Comparison of ENCODE assay signal across 19 cellular contexts in genomic region chr7:22934023-22934422, GRCh38.
DNase-seq lines count a peak whose midpoint lies in the region; TF ChIP-seq lines count a peak whose summit lies in the region.
"Had no signal": no experiment of that assay in that cellular context is flagged by ENCODE, and none has a peak within 500 bp of the region (broad histone marks: within the 10 kb centered on the region; RNA-seq: fewer than 3 reads in every experiment).

No MANE protein-coding gene starts in this region.

- H3K27me3 ChIP-seq in mesenchymal stem cell (ENCODE audit: control insufficient read depth in 1 of 2, insufficient read depth in 1 of 2, low read length in 2 of 2) (no peaks in the 10 kb centered on the region), tibial artery (no peaks in the 10 kb centered on the region)

- peaks cover 22% of the 10 kb centered on the region for H3K36me3 Mint-ChIP-seq in HFFc6 (ENCODE audit: low read depth)

- H3K4me1 Mint-ChIP-seq in HFFc6 (ENCODE audit: low read depth): peaks cover 63% of the 10 kb centered on the region

- H3K4me3 ChIP-seq in fibroblast of mammary gland (ENCODE audit: control insufficient read depth, low read depth, low read length): no peak overlapping the region
- no peak overlapping the region for H3K4me3 ChIP-seq in mesenchymal stem cell (ENCODE audit: insufficient read depth in 1 of 2, low read depth in 1 of 2, low read length in 2 of 2)
- H3K4me3 ChIP-seq in tibial artery: no peak overlapping the region

- H3K27ac Mint-ChIP-seq in HFFc6: peak overlapping the region; percentile 69

- peaks cover 0 to 17% of the 10 kb centered on the region in 2 experiments for H3K36me3 ChIP-seq in mesenchymal stem cell (ENCODE audit: control insufficient read depth in 1 of 2, insufficient read depth in 2 of 2, low read depth in 1 of 2, low read length in 2 of 2)
- no peaks in the 10 kb centered on the region for H3K36me3 ChIP-seq in tibial artery

- H4K8ac ChIP-seq in mesenchymal stem cell (ENCODE audit: low read length): no peak overlapping the region

- 0 out of 2 replicates have a peak overlapping the region, but pooled peaks have one; percentile 22 for H3K4me3 Mint-ChIP-seq in HFFc6

- H3K9me3 Mint-ChIP-seq in HFFc6: peaks cover 13% of the 10 kb centered on the region

- H3K23ac ChIP-seq in mesenchymal stem cell (ENCODE audit: low read length in 2 of 2): no peak overlapping the region

- H3K18ac ChIP-seq in mesenchymal stem cell (ENCODE audit: low read depth in 1 of 2, low read length in 2 of 2): no peak overlapping the region

- DNase-seq in HFFc6: no peak
- peak; percentile 56 for DNase-seq in fibroblast of mammary gland (ENCODE audit: low read depth)
- peak; percentile 17 for DNase-seq in mesenchymal stem cell
- DNase-seq in tibial artery: no peak
- DNase-seq in NCI-H2107 treated with DMSO at 0.1 percent for 48 hours (lab: John Stamatoyannopoulos, UW; ENCODE audit: unreplicated experiment): no peak
- DNase-seq in GDM1 (lab: John Stamatoyannopoulos, UW): no peak
- DNase-seq in middle frontal gyrus (ENCODE audit: extremely low spot score, low spot score): no peak
- DNase-seq: activated CD4-positive, alpha-beta T cell treated with anti-CD3 and anti-CD28 coated beads, Interleukin-2, amount 50 U/mL, for 4 hours; activated naive CD4-positive, alpha-beta T cell; cerebellar nuclear complex; COR-L47; DND-41; effector CD4-positive, alpha-beta T cell; hippocampal formation; NCI-H1436; NCI-H2171; SIG-M5; stimulated activated CD4-positive, alpha-beta T cell treated with anti-CD3 and anti-CD28 coated beads, Interleukin-15, amount 100 ng/mL, for 24 hours; T-helper 1 cell had no signal

- WGBS in mesenchymal stem cell: 60% methylated on average over 2 of the region's 2 CpGs

- H2BK15ac ChIP-seq in mesenchymal stem cell (ENCODE audit: low read depth, poor library complexity, severe bottlenecking): no peak overlapping the region

- H3K9ac ChIP-seq in mesenchymal stem cell (ENCODE audit: low read length): peak overlapping the region; percentile 43

- no peak overlapping the region for H2BK5ac ChIP-seq in mesenchymal stem cell (ENCODE audit: low read depth, low read length, poor library complexity, severe bottlenecking)

- H4K91ac ChIP-seq in mesenchymal stem cell (ENCODE audit: low read length): no peak overlapping the region

- intact Hi-C loops in tibial artery (cut with DNase I; ENCODE audit: low total_unique reads): no loop called here

- H3K4me1 ChIP-seq in mesenchymal stem cell (ENCODE audit: control insufficient read depth, insufficient read depth, low read depth, low read length) (no peaks in the 10 kb centered on the region), tibial artery (peaks cover 0 to 18% (median 10%) of the 10 kb centered on the region in 4 donors)

- peaks cover 15% of the 10 kb centered on the region for H3K9me3 ChIP-seq in mesenchymal stem cell (ENCODE audit: control insufficient read depth, low read length)
- no peaks in the 10 kb centered on the region for H3K9me3 ChIP-seq in tibial artery

- no peak overlapping the region for H3K27ac ChIP-seq in mesenchymal stem cell (ENCODE audit: low read length, poor library complexity, severe bottlenecking)
- peak overlapping the region; percentile 2 to 26 for H3K27ac ChIP-seq in tibial artery

- no peak overlapping the region for H3K4me2 ChIP-seq in mesenchymal stem cell (ENCODE audit: low read length, poor library complexity, severe bottlenecking)

- H2BK12ac ChIP-seq in mesenchymal stem cell (ENCODE audit: low read length in 2 of 2): no peak overlapping the region

- no peaks in the 10 kb centered on the region for H3K79me1 ChIP-seq in mesenchymal stem cell (replicated peaks; ENCODE audit: low read length, poor library complexity, severe bottlenecking)

- H3K14ac ChIP-seq in mesenchymal stem cell (ENCODE audit: low read length in 2 of 2): no peak overlapping the region

- H2AFZ ChIP-seq in mesenchymal stem cell (ENCODE audit: low read depth, low read length): no peak overlapping the region

- no peak overlapping the region for H2BK120ac ChIP-seq in mesenchymal stem cell (ENCODE audit: low read depth, low read length)

- no peaks in the 10 kb centered on the region; the same call in 1 of the 2 replicates for H3K27me3 Mint-ChIP-seq in HFFc6 (ENCODE audit: insufficient read depth)

- H3K4ac ChIP-seq in mesenchymal stem cell (ENCODE audit: low read depth in 1 of 2, low read length in 2 of 2): no peak overlapping the region

- H2AK5ac ChIP-seq in mesenchymal stem cell (ENCODE audit: low read length, severe bottlenecking): no peak overlapping the region

- no peak for TF ChIP-seq CTCF in HFFc6 (IDR thresholded peaks at IDR 0.05)
- TF ChIP-seq CTCF in fibroblast of mammary gland (conservative IDR thresholded peaks at IDR 0.05; ENCODE audit: control insufficient read depth, insufficient read depth, low read depth, low read length): no peak
- TF ChIP-seq CTCF in tibial artery (IDR thresholded peaks at IDR 0.05): no peak

Comparison
In these comparisons a context has a peak if more than half of its experiments do, and no peak if none do; other contexts are left out.
1. DNase-seq: peak in fibroblast of mammary gland (single experiment) and mesenchymal stem cell (single experiment); none in HFFc6 (single experiment), tibial artery (0 of 2), NCI-H2107 treated with DMSO at 0.1 percent for 48 hours (single experiment), GDM1 (single experiment) and middle frontal gyrus (single experiment).